ENCODE assay signal across 23 cellular contexts in genomic region chr1:46067652-46068051, GRCh38.
A peak's percentile ranks its signal among the peaks of the same experiment; 100 is the strongest.
DNase-seq lines count a peak whose midpoint lies in the region; ATAC-seq, FAIRE-seq and TF ChIP-seq lines count a peak whose summit lies in the region.
"Had no signal": no experiment of that assay in that cellular context is flagged by ENCODE, and none has a peak within 500 bp of the region (broad histone marks: within the 10 kb centered on the region; RNA-seq: fewer than 3 reads in every experiment).

No MANE protein-coding gene starts in this region.

- no peaks in the 10 kb centered on the region for H4K20me1 ChIP-seq in GM12878 (ENCODE audit: control insufficient read depth, insufficient read depth)

- peak; percentile 14 for DNase-seq in Caki2 (ENCODE audit: low read depth)
- no peak for DNase-seq in GM19239 (ENCODE audit: insufficient read length, low spot score)
- no peak for DNase-seq in GM12878 (ENCODE audit: low read depth, low spot score)
- no peak for DNase-seq in NCI-H510A (lab: John Stamatoyannopoulos, UW)
- no peak for DNase-seq in SJCRH30
- DNase-seq in mucosa of descending colon, result no peak
- DNase-seq: CD8-positive, alpha-beta T cell; EL; IMR-90; Kasumi-1; NCI-H1105 treated with DMSO at 0.1 percent for 48 hours; NCI-H187 treated with DMSO at 0.1 percent for 48 hours; NCI-H446; NCI-H774; T-cell had no signal

- TF ChIP-seq CTCF in GM12878 (IDR thresholded peaks at IDR 0.05 in 2 of 3, conservative IDR thresholded peaks at IDR 0.05 in 1 of 3; ENCODE audit: control insufficient read depth in 2 of 3, extremely low read depth in 1 of 3, insufficient read depth in 1 of 3, low read depth in 3 of 3, low read length in 3 of 3), result no peak
- TF ChIP-seq CTCF in mucosa of descending colon (IDR thresholded peaks at IDR 0.05), result no peak

- H3K27me3 ChIP-seq in GM12878 (replicated peaks in 1 of 2; ENCODE audit: control insufficient read depth in 2 of 2, insufficient read depth in 2 of 2, low read length in 1 of 2) (no peaks in the 10 kb centered on the region), SJCRH30 (no peaks in the 10 kb centered on the region; the same call in 1 of the 2 replicates)
- H3K27me3 ChIP-seq: BLaER1 had no signal

- peak; percentile 27 for ATAC-seq in HG03432 (IDR thresholded peaks at IDR 0.05; ENCODE audit: unreplicated experiment)
- ATAC-seq in GM12878, result peak; percentile 47
- ATAC-seq in HG03457 (IDR thresholded peaks at IDR 0.05; ENCODE audit: unreplicated experiment), result no peak
- ATAC-seq in mucosa of descending colon, result no peak
- ATAC-seq: CD8-positive, alpha-beta T cell; GM23338; HCT116; Right ventricle myocardium inferior; T-cell had no signal

- H3K4me2 ChIP-seq in GM12878 (ENCODE audit: control insufficient read depth, insufficient read depth), result no peak overlapping the region
- H3K4me2 ChIP-seq: BLaER1, GM23338 had no signal

- TF ChIP-seq POLR2A in GM12878 (IDR thresholded peaks at IDR 0.05; ENCODE audit: low read depth, low read length), result no peak

- in situ Hi-C loops in Caki2 (cut with HindIII; ENCODE audit: low pct_unique_long_range_greater_than_20kb, low sequenced_read_pairs), result no loop called here
- in situ Hi-C loops in GM12878 (cut with MboI), result no loop called here

- WGBS in GM12878 (ENCODE audit: insufficient coverage, insufficient replicate concordance, low lambda C conversion rate, missing lambda C conversion rate), result 0% methylated on average over 1 of the region's 1 CpG

- H3K27ac ChIP-seq in GM12878 (ENCODE audit: control insufficient read depth, insufficient read depth), result no peak overlapping the region
- no peak overlapping the region for H3K27ac ChIP-seq in SJCRH30
- H3K27ac ChIP-seq: BLaER1, SK-N-MC had no signal

- POLR2A ChIA-PET in GM12878 (lab: Charles Lee), result interaction anchor here (1.3 to 1.5 kb wide), 2 partner anchors 62 to 64 kb away, joined by 4 to 6 read pairs; no protein-coding TSS in a partner anchor

- RAD21 ChIA-PET in GM12878 (lab: Charles Lee; ENCODE audit: unreplicated experiment), result interaction anchor here (0.8 to 1.3 kb wide), 5 partner anchors 18 to 91 kb away, joined by 3 read pairs; no protein-coding TSS in a partner anchor

- H3K36me3 ChIP-seq in GM12878 (ENCODE audit: control insufficient read depth in 2 of 2, insufficient read depth in 2 of 2, low read length in 1 of 2), result peaks cover 1 to 7% of the 10 kb centered on the region in 2 experiments; a peak in 3 of 4 replicates
- peaks cover 4% of the 10 kb centered on the region for H3K36me3 ChIP-seq in SJCRH30
- H3K36me3 ChIP-seq in mucosa of descending colon (ENCODE audit: low read depth), result no peaks in the 10 kb centered on the region

- no peak for TF ChIP-seq EP300 in GM12878 (IDR thresholded peaks at IDR 0.05; ENCODE audit: borderline replicate concordance in 1 of 2, control insufficient read depth in 1 of 2, low read depth in 2 of 2, low read length in 2 of 2)

- H2AFZ ChIP-seq in GM12878 (ENCODE audit: control insufficient read depth, low read depth, low read length), result no peak overlapping the region
- H2AFZ ChIP-seq: GM23338 had no signal

- H3K4me3 ChIP-seq in GM12878, result no peak overlapping the region
- no peak overlapping the region for H3K4me3 ChIP-seq in SJCRH30
- no peak overlapping the region for H3K4me3 ChIP-seq in mucosa of descending colon
- H3K4me3 ChIP-seq: BLaER1, GM23338, SK-N-MC had no signal

- H3K9me3 ChIP-seq in GM12878 (replicated peaks; ENCODE audit: control insufficient read depth, insufficient read depth, low read length) (no peaks in the 10 kb centered on the region), SJCRH30 (replicated peaks) (no peaks in the 10 kb centered on the region), mucosa of descending colon (no peaks in the 10 kb centered on the region)
- H3K9me3 ChIP-seq: BLaER1 had no signal

- TF ChIP-seq RAD21 in GM12878 (IDR thresholded peaks at IDR 0.05; ENCODE audit: insufficient read depth, low read depth, low read length), result no peak

- BruUV-seq in GM12878 (replicated peaks; lab: Mats Ljungman, UMichigan), result TSS peak; percentile 27

- intact Hi-C loops in GM12878 (cut with micrococcal nuclease; ENCODE audit: unreplicated experiment), result no loop called here
- intact Hi-C loops in mucosa of descending colon (cut with DNase I, micrococcal nuclease), result no loop called here

- CTCF ChIA-PET in GM12878 (lab: Yijun Ruan, JAX), result interaction anchor here (0.8 to 2.7 kb wide), 11 partner anchors 13 to 177 kb away, joined by 3 to 10 read pairs (median 4); no protein-coding TSS in a partner anchor

- H3K79me2 ChIP-seq in GM12878 (ENCODE audit: control insufficient read depth, insufficient read depth, low read length), result no peaks in the 10 kb centered on the region

- H3K4me1 ChIP-seq in GM12878 (ENCODE audit: control insufficient read depth, insufficient read depth, low read length) (peaks cover 6% of the 10 kb centered on the region), SJCRH30 (no peaks in the 10 kb centered on the region), mucosa of descending colon (ENCODE audit: low read depth) (no peaks in the 10 kb centered on the region)

- no peak overlapping the region for H3K9ac ChIP-seq in GM12878 (ENCODE audit: control insufficient read depth, insufficient read depth, low read length)
- H3K9ac ChIP-seq: BLaER1 had no signal

- SMC1A ChIA-PET in GM12878 (lab: Charles Lee; ENCODE audit: uncharacterized antibody, unreplicated experiment), result interaction anchor here (0.8 to 2.5 kb wide), 9 partner anchors 17 to 93 kb away, joined by 3 to 7 read pairs (median 4); no protein-coding TSS in a partner anchor

- peak; percentile 72 for FAIRE-seq in GM19239 (lab: Jason Lieb, UNC)
- FAIRE-seq in GM12878 (lab: Jason Lieb, UNC), result no peak
- FAIRE-seq: A204.1 had no signal

TF ChIP-seq in GM12878, 131 proteins besides CTCF, POLR2A, EP300 and RAD21 (continues in another document):
- TF ChIP-seq SREBF2 (IDR thresholded peaks at IDR 0.05; ENCODE audit: low read length), result no peak
- no peak for TF ChIP-seq CHD2 (IDR thresholded peaks at IDR 0.05; ENCODE audit: borderline replicate concordance, low read depth, low read length)
- TF ChIP-seq ZNF384 (IDR thresholded peaks at IDR 0.05; ENCODE audit: borderline replicate concordance, low read depth, low read length), result no peak
- TF ChIP-seq, protein P1, sequence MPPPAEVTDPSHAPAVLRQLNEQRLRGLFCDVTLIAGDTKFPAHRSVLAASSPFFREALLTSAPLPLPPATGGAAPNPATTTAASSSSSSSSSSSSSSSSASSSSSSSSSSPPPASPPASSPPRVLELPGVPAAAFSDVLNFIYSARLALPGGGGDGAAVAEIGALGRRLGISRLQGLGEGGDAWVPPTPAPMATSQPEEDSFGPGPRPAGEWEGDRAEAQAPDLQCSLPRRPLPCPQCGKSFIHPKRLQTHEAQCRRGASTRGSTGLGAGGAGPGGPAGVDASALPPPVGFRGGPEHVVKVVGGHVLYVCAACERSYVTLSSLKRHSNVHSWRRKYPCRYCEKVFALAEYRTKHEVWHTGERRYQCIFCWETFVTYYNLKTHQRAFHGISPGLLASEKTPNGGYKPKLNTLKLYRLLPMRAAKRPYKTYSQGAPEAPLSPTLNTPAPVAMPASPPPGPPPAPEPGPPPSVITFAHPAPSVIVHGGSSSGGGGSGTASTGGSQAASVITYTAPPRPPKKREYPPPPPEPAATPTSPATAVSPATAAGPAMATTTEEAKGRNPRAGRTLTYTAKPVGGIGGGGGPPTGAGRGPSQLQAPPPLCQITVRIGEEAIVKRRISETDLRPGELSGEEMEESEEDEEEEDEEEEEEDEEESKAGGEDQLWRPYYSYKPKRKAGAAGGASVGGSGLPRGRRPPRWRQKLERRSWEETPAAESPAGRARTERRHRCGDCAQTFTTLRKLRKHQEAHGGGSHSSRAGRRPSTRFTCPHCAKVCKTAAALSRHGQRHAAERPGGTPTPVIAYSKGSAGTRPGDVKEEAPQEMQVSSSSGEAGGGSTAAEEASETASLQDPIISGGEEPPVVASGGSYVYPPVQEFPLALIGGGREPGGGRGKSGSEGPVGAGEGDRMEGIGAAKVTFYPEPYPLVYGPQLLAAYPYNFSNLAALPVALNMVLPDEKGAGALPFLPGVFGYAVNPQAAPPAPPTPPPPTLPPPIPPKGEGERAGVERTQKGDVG (CRISPR knock-in tag; IDR thresholded peaks at IDR 0.05), result no peak
- TF ChIP-seq SMAD1 (IDR thresholded peaks at IDR 0.05; ENCODE audit: low read depth, partially characterized antibody), result no peak
- TF ChIP-seq ZSCAN29 (IDR thresholded peaks at IDR 0.05), result no peak
- TF ChIP-seq CHD1 (IDR thresholded peaks at IDR 0.05; ENCODE audit: low read depth, low read length), result no peak
- no peak for TF ChIP-seq ATF7 (IDR thresholded peaks at IDR 0.05; ENCODE audit: low read depth)
- TF ChIP-seq, protein P2, sequence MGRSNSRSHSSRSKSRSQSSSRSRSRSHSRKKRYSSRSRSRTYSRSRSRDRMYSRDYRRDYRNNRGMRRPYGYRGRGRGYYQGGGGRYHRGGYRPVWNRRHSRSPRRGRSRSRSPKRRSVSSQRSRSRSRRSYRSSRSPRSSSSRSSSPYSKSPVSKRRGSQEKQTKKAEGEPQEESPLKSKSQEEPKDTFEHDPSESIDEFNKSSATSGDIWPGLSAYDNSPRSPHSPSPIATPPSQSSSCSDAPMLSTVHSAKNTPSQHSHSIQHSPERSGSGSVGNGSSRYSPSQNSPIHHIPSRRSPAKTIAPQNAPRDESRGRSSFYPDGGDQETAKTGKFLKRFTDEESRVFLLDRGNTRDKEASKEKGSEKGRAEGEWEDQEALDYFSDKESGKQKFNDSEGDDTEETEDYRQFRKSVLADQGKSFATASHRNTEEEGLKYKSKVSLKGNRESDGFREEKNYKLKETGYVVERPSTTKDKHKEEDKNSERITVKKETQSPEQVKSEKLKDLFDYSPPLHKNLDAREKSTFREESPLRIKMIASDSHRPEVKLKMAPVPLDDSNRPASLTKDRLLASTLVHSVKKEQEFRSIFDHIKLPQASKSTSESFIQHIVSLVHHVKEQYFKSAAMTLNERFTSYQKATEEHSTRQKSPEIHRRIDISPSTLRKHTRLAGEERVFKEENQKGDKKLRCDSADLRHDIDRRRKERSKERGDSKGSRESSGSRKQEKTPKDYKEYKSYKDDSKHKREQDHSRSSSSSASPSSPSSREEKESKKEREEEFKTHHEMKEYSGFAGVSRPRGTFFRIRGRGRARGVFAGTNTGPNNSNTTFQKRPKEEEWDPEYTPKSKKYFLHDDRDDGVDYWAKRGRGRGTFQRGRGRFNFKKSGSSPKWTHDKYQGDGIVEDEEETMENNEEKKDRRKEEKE (IDR thresholded peaks at IDR 0.05), result no peak
- no peak for TF ChIP-seq GATAD2B (conservative IDR thresholded peaks at IDR 0.05; ENCODE audit: low read depth)

Comparison
In these comparisons a context has a peak if more than half of its experiments do, and no peak if none do; other contexts are left out.
1. ATAC-seq: peak in HG03432 (single experiment) and GM12878 (single experiment); none in HG03457 (single experiment) and mucosa of descending colon (single experiment).